35 cellular contexts compared by ENCODE assay signal in genomic region chr14:83905157-83905556, GRCh38.
DNase-seq lines count a peak whose midpoint lies in the region; ATAC-seq, FAIRE-seq and TF ChIP-seq lines count a peak whose summit lies in the region.
"Had no signal": no experiment of that assay in that cellular context is flagged by ENCODE, and none has a peak within 500 bp of the region (broad histone marks: within the 10 kb centered on the region; RNA-seq: fewer than 3 reads in every experiment).

No MANE protein-coding gene starts in this region.

- POLR2A ChIA-PET in HepG2 (lab: Yijun Ruan, JAX), result no interaction called here
- POLR2A ChIA-PET in IMR-90 (lab: Charles Lee; ENCODE audit: unreplicated experiment), result no interaction called here
- POLR2A ChIA-PET in K562 (lab: Yijun Ruan, JAX), result no interaction called here

- H2BK120ac ChIP-seq in IMR-90 (ENCODE audit: low read depth, low read length), result no peak overlapping the region

- no peak overlapping the region for H3K9ac ChIP-seq in HepG2 (ENCODE audit: insufficient read depth, low read depth, low read length)
- no peak overlapping the region for H3K9ac ChIP-seq in IMR-90 (ENCODE audit: low read depth, low read length)
- no peak overlapping the region for H3K9ac ChIP-seq in K562 (ENCODE audit: insufficient read depth in 1 of 2, low read depth in 2 of 2, low read length in 2 of 2)
- H3K9ac ChIP-seq: BLaER1; BLaER1 treated with 17β-estradiol and CSF1 and Interleukin-3, amounts not matched to agents 10 nM and 100 nM had no signal

- no peaks in the 10 kb centered on the region for H4K20me1 ChIP-seq in HepG2 (ENCODE audit: insufficient read depth, low read length)
- no peaks in the 10 kb centered on the region for H4K20me1 ChIP-seq in IMR-90 (ENCODE audit: insufficient read depth, low read length)
- no peaks in the 10 kb centered on the region for H4K20me1 ChIP-seq in K562 (replicated peaks; ENCODE audit: control insufficient read depth, insufficient read depth, low read length)
- H4K20me1 ChIP-seq: BLaER1; BLaER1 treated with 17β-estradiol and CSF1 and Interleukin-3, amounts not matched to agents 10 nM and 100 nM had no signal

- no peak overlapping the region for H2AK9ac ChIP-seq in IMR-90 (replicated peaks; ENCODE audit: low read depth, low read length, poor library complexity)

- 0% methylated on average over 1 of the region's 1 CpG for WGBS in HepG2 (ENCODE audit: low lambda C conversion rate)
- WGBS in right lobe of liver (ENCODE audit: insufficient coverage, low coverage, low lambda C conversion rate, missing lambda C conversion rate), result 25% methylated on average over 1 of the region's 1 CpG
- WGBS in IMR-90 (ENCODE audit: extremely low coverage in 2 of 2, insufficient read length in 1 of 2), 2 experiments, result no CpG with 5 or more reads among the region's 1 CpG
- 0% methylated on average over 1 of the region's 1 CpG for WGBS in K562 (ENCODE audit: insufficient coverage, low coverage, missing lambda C conversion rate)
- WGBS in esophagus muscularis mucosa, result 92% methylated on average over 1 of the region's 1 CpG

- intact Hi-C loops in HepG2 (cut with micrococcal nuclease; ENCODE audit: unreplicated experiment) (no loop called here), right lobe of liver (cut with DNase I) (no loop called here), IMR-90 (cut with micrococcal nuclease) (no loop called here), K562 (cut with micrococcal nuclease) (no loop called here), esophagus muscularis mucosa (cut with DNase I) (no loop called here)

- no peak overlapping the region for H4K5ac ChIP-seq in IMR-90 (ENCODE audit: low read depth, low read length)

- H3K14ac ChIP-seq in IMR-90 (replicated peaks; ENCODE audit: low read depth, low read length), result no peak overlapping the region

- TF ChIP-seq POLR2A in HepG2 (IDR thresholded peaks at IDR 0.05; ENCODE audit: insufficient read depth in 1 of 2, low read depth in 2 of 2, low read length in 2 of 2) (no peak), right lobe of liver (IDR thresholded peaks at IDR 0.05) (no peak), IMR-90 (IDR thresholded peaks at IDR 0.05; ENCODE audit: low read depth, low read length) (no peak), K562 (conservative IDR thresholded peaks at IDR 0.05) (no peak), GM18505 (IDR thresholded peaks at IDR 0.05; ENCODE audit: borderline replicate concordance, extremely low read depth, insufficient read depth, insufficient read length) (no peak), esophagus muscularis mucosa (IDR thresholded peaks at IDR 0.05; ENCODE audit: low read depth) (no peak)

- no peak overlapping the region for H3K56ac ChIP-seq in IMR-90 (ENCODE audit: extremely low read depth, insufficient read depth, low read length)

- H3K18ac ChIP-seq in IMR-90 (ENCODE audit: low read depth, low read length), result no peak overlapping the region

- dilution Hi-C loops in IMR-90 (cut with HindIII; ENCODE audit: low sequenced_read_pairs, unreplicated experiment), result no loop called here

- CTCF ChIA-PET in HepG2 (lab: Yijun Ruan, JAX; ENCODE audit: low intra/inter-chr PET ratio, low total read pairs), result no interaction called here
- CTCF ChIA-PET in IMR-90 (lab: Yijun Ruan, JAX), result interaction anchor here (0.6 kb wide), 2 partner anchors 34 to 135 kb away, joined by 4 to 8 read pairs; no protein-coding TSS in a partner anchor
- CTCF ChIA-PET in K562 (lab: Yijun Ruan, JAX; ENCODE audit: low intra/inter-chr PET ratio), result no interaction called here

- no peak for TF ChIP-seq EP300 in HepG2 (IDR thresholded peaks at IDR 0.05; ENCODE audit: low read depth in 2 of 2, low read length in 2 of 2)
- TF ChIP-seq EP300 in HepG2 (CRISPR knock-in tag; IDR thresholded peaks at IDR 0.05; ENCODE audit: borderline replicate concordance), result no peak
- TF ChIP-seq EP300 in K562 (IDR thresholded peaks at IDR 0.05; ENCODE audit: low read length), result no peak
- TF ChIP-seq EP300 in esophagus muscularis mucosa (IDR thresholded peaks at IDR 0.05), result no peak

- H3K4me2 ChIP-seq in HepG2 (ENCODE audit: low read depth, low read length) (no peak overlapping the region), IMR-90 (ENCODE audit: low read depth, low read length) (no peak overlapping the region), K562 (ENCODE audit: insufficient read depth, low read length) (no peak overlapping the region)
- H3K4me2 ChIP-seq: A549; BLaER1; BLaER1 treated with 17β-estradiol and CSF1 and Interleukin-3, amounts not matched to agents 10 nM and 100 nM had no signal

- no peak overlapping the region for H4K91ac ChIP-seq in IMR-90 (ENCODE audit: insufficient read depth, low read depth, low read length)

- ATAC-seq in HepG2, result no peak
- no peak for ATAC-seq in right lobe of liver
- ATAC-seq in IMR-90 (ENCODE audit: low read depth), result no peak
- ATAC-seq in K562, result no peak
- ATAC-seq in GM18505 (IDR thresholded peaks at IDR 0.05; ENCODE audit: unreplicated experiment), result no peak
- ATAC-seq: A549; CD8-positive, alpha-beta T cell had no signal

- FAIRE-seq in HepG2 (lab: Jason Lieb, UNC) (no peak), K562 (lab: Jason Lieb, UNC) (no peak), islet of Langerhans (lab: Jason Lieb, UNC) (peak; percentile 5)
- FAIRE-seq: A204.1, A549, D721Med had no signal

- H3K27ac ChIP-seq in HepG2 (ENCODE audit: extremely low read length, insufficient read depth, low read length) (no peak overlapping the region), right lobe of liver (no peak overlapping the region), IMR-90 (ENCODE audit: insufficient read depth, low read length) (no peak overlapping the region), K562 (ENCODE audit: extremely low read depth, low read depth, low read length) (no peak overlapping the region), esophagus muscularis mucosa (replicated peaks in 1 of 4) (no peak overlapping the region)
- no peak overlapping the region for H3K27ac ChIP-seq in effector memory CD4-positive, alpha-beta T cell (ENCODE audit: insufficient read depth, low read length, poor library complexity, severe bottlenecking)
- H3K27ac ChIP-seq: 22Rv1; A549; BLaER1; BLaER1 treated with 17β-estradiol and CSF1 and Interleukin-3, amounts not matched to agents 10 nM and 100 nM; C4-2B had no signal

- H3K4me3 ChIP-seq in HepG2 (replicated peaks in 1 of 3; ENCODE audit: insufficient read depth in 1 of 3, low read depth in 2 of 3, low read length in 3 of 3) (no peak overlapping the region), right lobe of liver (no peak overlapping the region), IMR-90 (ENCODE audit: insufficient read depth, low read depth, low read length) (no peak overlapping the region), K562 (no peak overlapping the region), esophagus muscularis mucosa (no peak overlapping the region)
- H3K4me3 ChIP-seq in effector memory CD4-positive, alpha-beta T cell (ENCODE audit: insufficient read depth, low read depth, low read length, poor library complexity, severe bottlenecking), result no peak overlapping the region
- H3K4me3 ChIP-seq: A549; BLaER1; BLaER1 treated with 17β-estradiol and CSF1 and Interleukin-3, amounts not matched to agents 10 nM and 100 nM had no signal

- no peak overlapping the region for H3K23ac ChIP-seq in IMR-90 (ENCODE audit: low read depth, low read length)

- no peak for DNase-seq in HepG2 (ENCODE audit: low spot score)
- DNase-seq in right lobe of liver, result no peak
- no peak for DNase-seq in IMR-90
- no peak for DNase-seq in K562 (ENCODE audit: extremely low read depth in 1 of 4, low spot score in 3 of 4)
- DNase-seq in effector memory CD4-positive, alpha-beta T cell, result no peak
- DNase-seq in esophagus muscularis mucosa (ENCODE audit: extremely low spot score), result no peak
- DNase-seq: 8988T; ACHN; AML-193; BE2C; C1 segment of cervical spinal cord; Caco-2; Calu3; CD4-positive, alpha-beta memory T cell; CD4-positive, alpha-beta T cell; CD4-positive, CD25-positive, alpha-beta regulatory T cell; CD8-positive, alpha-beta memory T cell; CD8-positive, alpha-beta T cell; COR-L47; DMS 273 treated with DMSO at 0.1 percent for 48 hours; DMS153; DMS53; DMS79; DMS79 treated with DMSO at 0.1 percent for 48 hours; DND-41; EL had no signal

- TF ChIP-seq CTCF in HepG2 (CRISPR knock-in tag; IDR thresholded peaks at IDR 0.05), result no peak
- TF ChIP-seq CTCF in right lobe of liver (IDR thresholded peaks at IDR 0.05), result no peak
- TF ChIP-seq CTCF in IMR-90 (conservative IDR thresholded peaks at IDR 0.05; ENCODE audit: low read depth, low read length), result no peak
- TF ChIP-seq CTCF in K562 (IDR thresholded peaks at IDR 0.05 in 2 of 3, conservative IDR thresholded peaks at IDR 0.05 in 1 of 3; ENCODE audit: insufficient read depth in 2 of 3, low read depth in 1 of 3, low read length in 3 of 3), result no peak
- no peak for TF ChIP-seq CTCF in esophagus muscularis mucosa (IDR thresholded peaks at IDR 0.05)

- BruUV-seq in HepG2 (replicated peaks; lab: Mats Ljungman, UMichigan), result no TSS peak
- BruUV-seq in IMR-90 (replicated peaks; lab: Mats Ljungman, UMichigan), result no TSS peak
- no TSS peak for BruUV-seq in K562 (replicated peaks; lab: Mats Ljungman, UMichigan)

- in situ Hi-C loops in HepG2 (cut with HindIII; ENCODE audit: extremely low pct_ligation_motif_present, low pct_unique_long_range_greater_than_20kb), result no loop called here
- in situ Hi-C loops in IMR-90 (cut with MboI; ENCODE audit: low sequenced_read_pairs), result no loop called here
- in situ Hi-C loops in K562 (cut with MboI), result no loop called here

- peaks cover 71% of the 10 kb centered on the region for H3K9me3 ChIP-seq in HepG2 (ENCODE audit: low read length)
- H3K9me3 ChIP-seq in right lobe of liver, result no peaks in the 10 kb centered on the region
- H3K9me3 ChIP-seq in IMR-90 (ENCODE audit: control insufficient read depth, insufficient read depth, low read length), result no peaks in the 10 kb centered on the region
- no peaks in the 10 kb centered on the region for H3K9me3 ChIP-seq in K562 (replicated peaks; ENCODE audit: control insufficient read depth, insufficient read depth, low read depth, low read length)
- H3K9me3 ChIP-seq in effector memory CD4-positive, alpha-beta T cell (ENCODE audit: control insufficient read depth, low read length), result peaks cover 3% of the 10 kb centered on the region
- no peaks in the 10 kb centered on the region for H3K9me3 ChIP-seq in esophagus muscularis mucosa
- H3K9me3 ChIP-seq: A549; BE2C; BLaER1; BLaER1 treated with 17β-estradiol and CSF1 and Interleukin-3, amounts not matched to agents 10 nM and 100 nM; Caco-2 had no signal

- no peak overlapping the region for H2AK5ac ChIP-seq in IMR-90 (ENCODE audit: low read depth, low read length)

- H3K4me1 ChIP-seq in HepG2 (ENCODE audit: insufficient read depth, low read length) (no peaks in the 10 kb centered on the region), right lobe of liver (no peaks in the 10 kb centered on the region), IMR-90 (ENCODE audit: control insufficient read depth, insufficient read depth, low read length) (no peaks in the 10 kb centered on the region), K562 (replicated peaks in 1 of 2; ENCODE audit: control insufficient read depth in 2 of 2, insufficient read depth in 2 of 2, low read length in 2 of 2) (no peaks in the 10 kb centered on the region), esophagus muscularis mucosa (no peaks in the 10 kb centered on the region)
- no peaks in the 10 kb centered on the region for H3K4me1 ChIP-seq in effector memory CD4-positive, alpha-beta T cell (ENCODE audit: control insufficient read depth, insufficient read depth, low read length, poor library complexity, severe bottlenecking)
- H3K4me1 ChIP-seq: A549; BE2C; BLaER1; BLaER1 treated with 17β-estradiol and CSF1 and Interleukin-3, amounts not matched to agents 10 nM and 100 nM; Caco-2 had no signal

- H3K4ac ChIP-seq in IMR-90 (ENCODE audit: low read depth, low read length), result no peak overlapping the region

- H4K8ac ChIP-seq in IMR-90 (ENCODE audit: low read depth in 2 of 2, low read length in 2 of 2), result no peak overlapping the region

- no peaks in the 10 kb centered on the region for H3K79me1 ChIP-seq in IMR-90 (ENCODE audit: low read depth in 1 of 2, low read length in 2 of 2)

- no peak for TF ChIP-seq RAD21 in HepG2 (CRISPR knock-in tag; IDR thresholded peaks at IDR 0.05)
- no peak for TF ChIP-seq RAD21 in IMR-90 (IDR thresholded peaks at IDR 0.05; ENCODE audit: low read length)
- no peak for TF ChIP-seq RAD21 in K562 (CRISPR knock-in tag; conservative IDR thresholded peaks at IDR 0.05 in 1 of 2, IDR thresholded peaks at IDR 0.05 in 1 of 2)

- H3K9me1 ChIP-seq in IMR-90 (ENCODE audit: insufficient read depth, low read length), result no peaks in the 10 kb centered on the region
- no peaks in the 10 kb centered on the region for H3K9me1 ChIP-seq in K562 (ENCODE audit: control insufficient read depth, insufficient read depth, low read length)

- H3K36me3 ChIP-seq in HepG2 (replicated peaks in 1 of 2; ENCODE audit: control insufficient read depth in 1 of 2, insufficient read depth in 2 of 2, low read length in 2 of 2) (no peaks in the 10 kb centered on the region), right lobe of liver (no peaks in the 10 kb centered on the region), IMR-90 (ENCODE audit: control insufficient read depth, insufficient read depth, low read length) (no peaks in the 10 kb centered on the region), K562 (ENCODE audit: control insufficient read depth, insufficient read depth, low read length) (no peaks in the 10 kb centered on the region), esophagus muscularis mucosa (no peaks in the 10 kb centered on the region)
- no peaks in the 10 kb centered on the region for H3K36me3 ChIP-seq in effector memory CD4-positive, alpha-beta T cell (ENCODE audit: control insufficient read depth, insufficient read depth, low read length)
- H3K36me3 ChIP-seq: BE2C; BLaER1; BLaER1 treated with 17β-estradiol and CSF1 and Interleukin-3, amounts not matched to agents 10 nM and 100 nM had no signal

- H2BK5ac ChIP-seq in IMR-90 (ENCODE audit: low read depth, low read length, poor library complexity, severe bottlenecking), result no peak overlapping the region

- no peak overlapping the region for H2BK15ac ChIP-seq in IMR-90 (ENCODE audit: low read depth, low read length)

- H2AFZ ChIP-seq in HepG2 (ENCODE audit: low read length), result no peak overlapping the region
- H2AFZ ChIP-seq in IMR-90 (replicated peaks; ENCODE audit: low read length, poor library complexity), result no peak overlapping the region
- no peak overlapping the region for H2AFZ ChIP-seq in K562 (ENCODE audit: low read depth, low read length)

- H2BK20ac ChIP-seq in IMR-90 (ENCODE audit: low read depth, low read length), result no peak overlapping the region

- H3K79me2 ChIP-seq in HepG2 (ENCODE audit: insufficient read depth, low read length) (no peaks in the 10 kb centered on the region), K562 (ENCODE audit: control insufficient read depth, insufficient read depth, low read length) (no peaks in the 10 kb centered on the region)

- no peaks in the 10 kb centered on the region for H3K27me3 ChIP-seq in HepG2 (ENCODE audit: control insufficient read depth in 1 of 2, insufficient read depth in 2 of 2, low read length in 2 of 2)
- H3K27me3 ChIP-seq in right lobe of liver, result no peaks in the 10 kb centered on the region
- no peaks in the 10 kb centered on the region for H3K27me3 ChIP-seq in IMR-90 (ENCODE audit: control insufficient read depth, insufficient read depth, low read length)
- H3K27me3 ChIP-seq in K562 (ENCODE audit: control insufficient read depth in 2 of 2, insufficient read depth in 2 of 2, low read length in 2 of 2), result no peaks in the 10 kb centered on the region
- H3K27me3 ChIP-seq in effector memory CD4-positive, alpha-beta T cell (replicated peaks; ENCODE audit: control insufficient read depth, insufficient read depth, low read length, poor library complexity, severe bottlenecking), result no peaks in the 10 kb centered on the region
- no peaks in the 10 kb centered on the region for H3K27me3 ChIP-seq in esophagus muscularis mucosa
- H3K27me3 ChIP-seq: BE2C; BLaER1; BLaER1 treated with 17β-estradiol and CSF1 and Interleukin-3, amounts not matched to agents 10 nM and 100 nM had no signal

Comparison
In these comparisons a context has a peak if more than half of its experiments do, and no peak if none do; other contexts are left out.
1. Of the 241 proteins assayed by ChIP-seq in both HepG2 and K562: peak only in HepG2: MAFF; only in K562: none; in both: none; in neither: 239; mixed calls (peak in some experiments, not most) for 1.